ENCODE assay signal across 22 cellular contexts in genomic region chr9:72145733-72146132, GRCh38. TPM values are rescaled to one million over a fixed set of nuclear protein-coding genes. Genes with fewer than 3 reads are reported as not detected.
"Had no signal": no experiment of that assay in that cellular context is flagged by ENCODE, and none has a peak within 500 bp of the region (broad histone marks: within the 10 kb centered on the region; RNA-seq: fewer than 3 reads in every experiment).

No MANE protein-coding gene starts in this region.

- FAIRE-seq: K562 had no signal

- H3K4me2 ChIP-seq: KMS-11, SK-N-SH had no signal

- ATAC-seq: K562, Panc1 had no signal

- H3K9me2 ChIP-seq: SK-N-SH had no signal

- DNase-seq: IMR-90, Kasumi-1, MM.1S, NCI-H1092 treated with DMSO at 0.1 percent for 48 hours, NCI-H1436, NCI-H187, NCI-H2029, NCI-H2081 treated with DMSO at 0.1 percent for 48 hours, NCI-H2171, NCI-H446, NCI-H510A, NCI-H524 treated with DMSO at 0.1 percent for 48 hours, NCI-H69, NCI-H774, SHP77, SK-N-SH, SW 1271 had no signal

- H3K27ac ChIP-seq: KMS-11, RWPE1 had no signal

- H3K4me3 ChIP-seq: K562 had no signal

- H3K9me3 ChIP-seq: SK-N-SH had no signal

- H3K9ac ChIP-seq: KMS-11, SK-N-SH had no signal

RNA-seq across cellular contexts. Expression of gene GDA, which starts 3.5 kb away (rescaled TPM):
- total RNA-seq: IMR-90, SK-MEL-5 had no signal
- polyA plus RNA-seq: IMR-90, SK-N-SH had no signal
